Comparison of ENCODE assay signal across 1 cellular context in genomic region chr6:87590417-87590880, GRCh38.
TF ChIP-seq lines count a peak whose summit lies in the region.

No MANE protein-coding gene starts in this region.

TF ChIP-seq in GM12878, 131 proteins besides CTCF, POLR2A, EP300 and RAD21:
- TF ChIP-seq ESRRA (IDR thresholded peaks at IDR 0.05; ENCODE audit: low read length), result no peak
- no peak for TF ChIP-seq LARP7 (IDR thresholded peaks at IDR 0.05)
- TF ChIP-seq MXI1 (IDR thresholded peaks at IDR 0.05; ENCODE audit: low read depth, low read length), result no peak
- no peak for TF ChIP-seq CREB1 (IDR thresholded peaks at IDR 0.05; ENCODE audit: low read depth)
- no peak for TF ChIP-seq SUZ12 (IDR thresholded peaks at IDR 0.05; ENCODE audit: unreplicated experiment)
- TF ChIP-seq WRNIP1 (IDR thresholded peaks at IDR 0.05; ENCODE audit: borderline replicate concordance, low read depth, low read length), result no peak
- TF ChIP-seq, protein P1, sequence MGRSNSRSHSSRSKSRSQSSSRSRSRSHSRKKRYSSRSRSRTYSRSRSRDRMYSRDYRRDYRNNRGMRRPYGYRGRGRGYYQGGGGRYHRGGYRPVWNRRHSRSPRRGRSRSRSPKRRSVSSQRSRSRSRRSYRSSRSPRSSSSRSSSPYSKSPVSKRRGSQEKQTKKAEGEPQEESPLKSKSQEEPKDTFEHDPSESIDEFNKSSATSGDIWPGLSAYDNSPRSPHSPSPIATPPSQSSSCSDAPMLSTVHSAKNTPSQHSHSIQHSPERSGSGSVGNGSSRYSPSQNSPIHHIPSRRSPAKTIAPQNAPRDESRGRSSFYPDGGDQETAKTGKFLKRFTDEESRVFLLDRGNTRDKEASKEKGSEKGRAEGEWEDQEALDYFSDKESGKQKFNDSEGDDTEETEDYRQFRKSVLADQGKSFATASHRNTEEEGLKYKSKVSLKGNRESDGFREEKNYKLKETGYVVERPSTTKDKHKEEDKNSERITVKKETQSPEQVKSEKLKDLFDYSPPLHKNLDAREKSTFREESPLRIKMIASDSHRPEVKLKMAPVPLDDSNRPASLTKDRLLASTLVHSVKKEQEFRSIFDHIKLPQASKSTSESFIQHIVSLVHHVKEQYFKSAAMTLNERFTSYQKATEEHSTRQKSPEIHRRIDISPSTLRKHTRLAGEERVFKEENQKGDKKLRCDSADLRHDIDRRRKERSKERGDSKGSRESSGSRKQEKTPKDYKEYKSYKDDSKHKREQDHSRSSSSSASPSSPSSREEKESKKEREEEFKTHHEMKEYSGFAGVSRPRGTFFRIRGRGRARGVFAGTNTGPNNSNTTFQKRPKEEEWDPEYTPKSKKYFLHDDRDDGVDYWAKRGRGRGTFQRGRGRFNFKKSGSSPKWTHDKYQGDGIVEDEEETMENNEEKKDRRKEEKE (IDR thresholded peaks at IDR 0.05), result no peak
- no peak for TF ChIP-seq ZNF217 (IDR thresholded peaks at IDR 0.05)
- no peak for TF ChIP-seq FOXM1 (IDR thresholded peaks at IDR 0.05; ENCODE audit: low read depth, low read length)
- TF ChIP-seq MYB (IDR thresholded peaks at IDR 0.05; ENCODE audit: borderline replicate concordance, low read depth, low read length), result no peak
